ENCODE assay signal across 8 cellular contexts in the genomic region with DNA sequence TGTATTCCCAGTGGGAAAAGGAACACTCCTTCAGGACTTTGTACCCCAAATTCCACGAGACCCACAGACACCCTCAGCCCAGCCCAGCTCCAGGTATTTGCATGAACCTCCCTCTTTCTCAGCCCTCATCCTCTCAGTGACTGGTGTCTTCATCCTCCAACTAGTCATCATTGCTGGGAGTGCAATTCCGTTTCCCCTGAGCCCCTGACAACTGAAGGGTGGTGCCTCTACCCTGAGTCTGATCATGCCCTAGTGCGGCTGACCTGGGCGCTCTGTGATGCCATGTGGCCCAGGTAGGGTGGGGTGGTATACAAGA. TPM values are rescaled to one million over a fixed set of nuclear protein-coding genes. Genes with fewer than 3 reads are reported as not detected.
A peak's percentile ranks its signal among the peaks of the same experiment; 100 is the strongest.
DNase-seq lines count a peak whose midpoint lies in the region; ATAC-seq and TF ChIP-seq lines count a peak whose summit lies in the region.

No MANE protein-coding gene starts in this region.

- no peak for DNase-seq in activated CD4-positive, CD25-positive, alpha-beta regulatory T cell treated with anti-CD3 and anti-CD28 coated beads, Interleukin-2, amount 50 U/mL, for 72 hours
- DNase-seq in right lobe of liver = no peak
- DNase-seq in KG1 (lab: John Stamatoyannopoulos, UW) = no peak
- DNase-seq in retina = no peak

- 10% methylated on average over 4 of the region's 4 CpGs for WGBS in right lobe of liver (ENCODE audit: insufficient coverage, low coverage, low lambda C conversion rate, missing lambda C conversion rate)
- 15% methylated on average over 4 of the region's 4 CpGs for WGBS in urinary bladder

- H3K27me3 Mint-ChIP-seq in activated T-helper 17 cell treated with anti-CD3 and anti-CD28 coated beads, Interleukin-2, amount 50 U/mL, for 72 hours = no peaks in the 10 kb centered on the region

- peaks cover 8% of the 10 kb centered on the region for H3K36me3 Mint-ChIP-seq in activated T-helper 17 cell treated with anti-CD3 and anti-CD28 coated beads, Interleukin-2, amount 50 U/mL, for 72 hours (ENCODE audit: low read depth)

- no peaks in the 10 kb centered on the region for H3K9me3 Mint-ChIP-seq in activated T-helper 17 cell treated with anti-CD3 and anti-CD28 coated beads, Interleukin-2, amount 50 U/mL, for 72 hours

- H3K27ac ChIP-seq in right lobe of liver = peak overlapping the region in 1 of 3 donors; percentile 14
- H3K27ac ChIP-seq in urinary bladder (ENCODE audit: low read depth) = peak overlapping the region; percentile 13

- H3K36me3 ChIP-seq in right lobe of liver = no peaks in the 10 kb centered on the region
- H3K36me3 ChIP-seq in urinary bladder (ENCODE audit: insufficient read depth) = no peaks in the 10 kb centered on the region

- intact Hi-C loops in right lobe of liver (cut with DNase I) = no loop called here

- H3K4me3 Mint-ChIP-seq in activated T-helper 17 cell treated with anti-CD3 and anti-CD28 coated beads, Interleukin-2, amount 50 U/mL, for 72 hours = peak overlapping the region; percentile 96

- H3K4me1 Mint-ChIP-seq in activated T-helper 17 cell treated with anti-CD3 and anti-CD28 coated beads, Interleukin-2, amount 50 U/mL, for 72 hours = peaks cover 32% of the 10 kb centered on the region

- H3K27me3 ChIP-seq in right lobe of liver = no peaks in the 10 kb centered on the region

- H3K4me1 ChIP-seq in right lobe of liver (peaks cover 0 to 11% (median 2%) of the 10 kb centered on the region in 4 donors), urinary bladder (ENCODE audit: insufficient read depth) (peaks cover 2% of the 10 kb centered on the region)

- H3K9me3 ChIP-seq in right lobe of liver = no peaks in the 10 kb centered on the region

- peak overlapping the region; percentile 56 for H3K27ac Mint-ChIP-seq in activated T-helper 17 cell treated with anti-CD3 and anti-CD28 coated beads, Interleukin-2, amount 50 U/mL, for 72 hours

- no peak for TF ChIP-seq POLR2A in right lobe of liver (IDR thresholded peaks at IDR 0.05)

- ATAC-seq in activated CD4-positive, CD25-positive, alpha-beta regulatory T cell treated with anti-CD3 and anti-CD28 coated beads, Interleukin-2, amount 50 U/mL, for 24 hours = peak; percentile 4 to 7
- ATAC-seq in HG03064 (IDR thresholded peaks at IDR 0.05; ENCODE audit: low read depth, unreplicated experiment) (peak; percentile 12), right lobe of liver (no peak)
- ATAC-seq in activated T-helper 17 cell treated with anti-CD3 and anti-CD28 coated beads, Interleukin-2, amount 50 U/mL, for 72 hours (replicated peaks) = peak; percentile 39

- no peak for TF ChIP-seq CTCF in right lobe of liver (IDR thresholded peaks at IDR 0.05)

- H3K4me3 ChIP-seq in right lobe of liver = peak overlapping the region; percentile 55 to 60 (median 58)
- H3K4me3 ChIP-seq in urinary bladder (ENCODE audit: low read depth, low read length) = peak overlapping the region; percentile 50

RNA-seq across cellular contexts. Expression of a gene that starts 3.8 kb away (rescaled TPM):
- total RNA-seq in activated T-helper 17 cell treated with anti-CD3 and anti-CD28 coated beads, Interleukin-2, amount 50 U/mL, for 72 hours = 100 to 1,000 TPM; 103 to 108 TPM
- 10 to 100 TPM; 12.2 to 18.3 (median 16.7) TPM for total RNA-seq in right lobe of liver
- total RNA-seq in urinary bladder = 14.7 TPM
- 40.8 TPM for polyA plus RNA-seq in urinary bladder

RNA-seq across cellular contexts. Expression of a gene that starts 24.6 kb away (rescaled TPM):
- 10 to 100 TPM; 36.1 to 38.8 TPM for total RNA-seq in activated T-helper 17 cell treated with anti-CD3 and anti-CD28 coated beads, Interleukin-2, amount 50 U/mL, for 72 hours
- total RNA-seq in right lobe of liver (10 to 100 TPM; 16.9 to 24.3 (median 19.4) TPM), urinary bladder (12.9 TPM)
- 32.5 TPM for polyA plus RNA-seq in urinary bladder

RNA-seq across cellular contexts. Expression of a gene that starts 36.9 kb away (rescaled TPM):
- 10 to 100 TPM; 21.0 to 25.6 TPM for total RNA-seq in activated T-helper 17 cell treated with anti-CD3 and anti-CD28 coated beads, Interleukin-2, amount 50 U/mL, for 72 hours
- 10 to 100 TPM in 5 of 6 experiments, 1 to 10 TPM in 1; 9.8 to 13.1 (median 12.4) TPM for total RNA-seq in right lobe of liver
- 12.7 TPM for total RNA-seq in urinary bladder
- 21.8 TPM for polyA plus RNA-seq in urinary bladder

RNA-seq across cellular contexts. Expression of a gene that starts 43.4 kb away (rescaled TPM):
- total RNA-seq in activated T-helper 17 cell treated with anti-CD3 and anti-CD28 coated beads, Interleukin-2, amount 50 U/mL, for 72 hours = 1 to 10 TPM; 6.4 to 6.9 TPM
- total RNA-seq in right lobe of liver (1 to 10 TPM; 2.5 to 4.1 (median 4.0) TPM), urinary bladder (10.2 TPM)
- polyA plus RNA-seq in urinary bladder = 4.2 TPM

Comparison
In these comparisons a context has a peak if more than half of its experiments do, and no peak if none do; other contexts are left out.
1. ATAC-seq: peak in activated CD4-positive, CD25-positive, alpha-beta regulatory T cell treated with anti-CD3 and anti-CD28 coated beads, Interleukin-2, amount 50 U/mL, for 24 hours (2 of 2), HG03064 (single experiment) and activated T-helper 17 cell treated with anti-CD3 and anti-CD28 coated beads, Interleukin-2, amount 50 U/mL, for 72 hours (single experiment); none in right lobe of liver (0 of 4).